1 cellular context compared by ENCODE assay signal in genomic region chr17:77354420-77354720, GRCh38.
TF ChIP-seq lines count a peak whose summit lies in the region.

No MANE protein-coding gene starts in this region.

TF ChIP-seq in HepG2, 621 proteins besides CTCF, POLR2A, EP300 and RAD21 (continued from another document and continues in another):
- TF ChIP-seq SNAPC4 (CRISPR knock-in tag; IDR thresholded peaks at IDR 0.05) (0 out of 2 replicates have a peak, but pooled peaks have one; percentile 6), ZNF143 (CRISPR knock-in tag; IDR thresholded peaks at IDR 0.05) (peak; percentile 53), NRL (CRISPR knock-in tag; IDR thresholded peaks at IDR 0.05; ENCODE audit: borderline replicate concordance) (no peak), SRSF9 (IDR thresholded peaks at IDR 0.05; ENCODE audit: borderline replicate concordance, insufficient read depth, low read depth, low read length, poor library complexity, severe bottlenecking) (no peak), SRSF1 (optimal IDR thresholded peaks at IDR 0.05; ENCODE audit: low read depth, low read length) (peak; percentile 27), ZNF589 (CRISPR knock-in tag; conservative IDR thresholded peaks at IDR 0.05) (no peak), ZNF609 (CRISPR knock-in tag; IDR thresholded peaks at IDR 0.05; ENCODE audit: borderline replicate concordance) (no peak), ZNF34 (CRISPR knock-in tag; IDR thresholded peaks at IDR 0.05; ENCODE audit: borderline replicate concordance) (0 out of 2 replicates have a peak, but pooled peaks have one; percentile 34), AGO1 (IDR thresholded peaks at IDR 0.05; ENCODE audit: low read depth, low read length, poor library complexity, severe bottlenecking) (no peak), NR1H2 (CRISPR knock-in tag; IDR thresholded peaks at IDR 0.05; ENCODE audit: borderline replicate concordance, low read depth) (0 out of 2 replicates have a peak, but pooled peaks have one; percentile 24), ZBTB42 (CRISPR knock-in tag; IDR thresholded peaks at IDR 0.05) (0 out of 2 replicates have a peak, but pooled peaks have one; percentile 80), ZNF33A (CRISPR knock-in tag; IDR thresholded peaks at IDR 0.05; ENCODE audit: borderline replicate concordance) (no peak), ZNF280B (CRISPR knock-in tag; IDR thresholded peaks at IDR 0.05; ENCODE audit: borderline replicate concordance) (peak; percentile 20; the same call in 1 of the 2 replicates), MEIS1 (CRISPR knock-in tag; IDR thresholded peaks at IDR 0.05; ENCODE audit: borderline replicate concordance) (no peak), ZNF639 (CRISPR knock-in tag; conservative IDR thresholded peaks at IDR 0.05) (no peak), ZNF768 (CRISPR knock-in tag; IDR thresholded peaks at IDR 0.05) (no peak), ZNF850 (CRISPR knock-in tag; conservative IDR thresholded peaks at IDR 0.05) (no peak), MTF1 (CRISPR knock-in tag; IDR thresholded peaks at IDR 0.05) (no peak), PCBP2 (optimal IDR thresholded peaks at IDR 0.05; ENCODE audit: low read depth, low read length, poor library complexity, severe bottlenecking) (no peak), SKIL (CRISPR knock-in tag; IDR thresholded peaks at IDR 0.05; ENCODE audit: borderline replicate concordance) (no peak), STAT6 (CRISPR knock-in tag; IDR thresholded peaks at IDR 0.05; ENCODE audit: borderline replicate concordance) (peak; percentile 25; the same call in 1 of the 2 replicates), MAX (IDR thresholded peaks at IDR 0.05) (no peak), SMAD1 (CRISPR knock-in tag; IDR thresholded peaks at IDR 0.05; ENCODE audit: borderline replicate concordance, low read depth) (no peak), PTBP1 (IDR thresholded peaks at IDR 0.05; ENCODE audit: low read depth, low read length, poor library complexity, severe bottlenecking) (no peak), MXD4 (CRISPR knock-in tag; IDR thresholded peaks at IDR 0.05) (no peak), TAF15 (IDR thresholded peaks at IDR 0.05; ENCODE audit: low read depth, low read length, poor library complexity, severe bottlenecking) (no peak), PHF8 (CRISPR knock-in tag; IDR thresholded peaks at IDR 0.05) (peak; percentile 23; the same call in 1 of the 2 replicates), MXI1 (IDR thresholded peaks at IDR 0.05; ENCODE audit: borderline replicate concordance, low read depth, low read length) (no peak), ZSCAN30 (CRISPR knock-in tag; IDR thresholded peaks at IDR 0.05) (no peak), MZF1 (CRISPR knock-in tag; IDR thresholded peaks at IDR 0.05; ENCODE audit: borderline replicate concordance) (no peak), RXRA (CRISPR knock-in tag; IDR thresholded peaks at IDR 0.05) (no peak), ZNF543 (CRISPR knock-in tag; IDR thresholded peaks at IDR 0.05) (0 out of 2 replicates have a peak, but pooled peaks have one; percentile 18), HDAC2 (CRISPR knock-in tag; IDR thresholded peaks at IDR 0.05) (no peak), FOXO4 (CRISPR knock-in tag; conservative IDR thresholded peaks at IDR 0.05) (no peak), HNRNPH1 (optimal IDR thresholded peaks at IDR 0.05; ENCODE audit: low read depth, low read length) (no peak), ZFP41 (CRISPR knock-in tag; IDR thresholded peaks at IDR 0.05; ENCODE audit: borderline replicate concordance) (no peak), ZNF235 (CRISPR knock-in tag; IDR thresholded peaks at IDR 0.05; ENCODE audit: borderline replicate concordance) (no peak), ZNF777 (CRISPR knock-in tag; IDR thresholded peaks at IDR 0.05) (no peak), ZNF225 (CRISPR knock-in tag; IDR thresholded peaks at IDR 0.05) (no peak), ZBTB34 (CRISPR knock-in tag; IDR thresholded peaks at IDR 0.05) (no peak)
